In genomic region chr1:67980028-67980427, GRCh38 we compare ENCODE assay signal across 20 cellular contexts.
"Had no signal": no experiment of that assay in that cellular context is flagged by ENCODE, and none has a peak within 500 bp of the region (broad histone marks: within the 10 kb centered on the region; RNA-seq: fewer than 3 reads in every experiment).

No MANE protein-coding gene starts in this region.

- H3K27ac ChIP-seq: adrenal gland, tibial nerve had no signal

- H3K27me3 Mint-ChIP-seq: activated naive CD4-positive, alpha-beta T cell treated with anti-CD3 and anti-CD28 coated beads, Interleukin-2, amount 50 U/mL, for 24 hours; memory B cell; naive B cell; progenitor cell of endocrine pancreas had no signal

- DNase-seq: activated CD4-positive, alpha-beta T cell treated with anti-CD3 and anti-CD28 coated beads, Interleukin-2, amount 50 U/mL, for 1 hour; activated CD8-positive, alpha-beta memory T cell treated with anti-CD3 and anti-CD28 coated beads, Interleukin-2, amount 50 U/mL, for 4 hours; activated effector memory CD4-positive, alpha-beta T cell treated with anti-CD3 and anti-CD28 coated beads, Interleukin-2, amount 50 U/mL, for 16 hours; activated T-cell treated with anti-CD3 and anti-CD28 coated beads, Interleukin-2, amount 50 U/mL, for 48 hours; adrenal gland; central memory CD4-positive, alpha-beta T cell; immature natural killer cell; left ventricle myocardium superior; mucosa of descending colon; naive B cell; stimulated activated CD4-positive, alpha-beta T cell treated with anti-CD3 and anti-CD28 coated beads, Interleukin-2, amount 100 ng/mL, for 24 hours; stimulated activated naive CD8-positive, alpha-beta T cell treated with anti-CD3 and anti-CD28 coated beads, Interleukin-15, Interleukin-2, amounts not matched to agents 100 U/mL and 50 U/mL, for 24 hours had no signal

- H3K4me3 Mint-ChIP-seq: activated naive CD4-positive, alpha-beta T cell treated with anti-CD3 and anti-CD28 coated beads, Interleukin-2, amount 50 U/mL, for 24 hours; immature natural killer cell; memory B cell; naive B cell; neural crest cell; T-helper 1 cell treated with Interleukin-12 subunit alpha and Interleukin-12 subunit beta and Interleukin-4 antibody, amounts not matched to agents 30 μg/mL and 1 μg/mL, for 36 hours had no signal

- ATAC-seq: activated CD4-positive, CD25-positive, alpha-beta regulatory T cell treated with anti-CD3 and anti-CD28 coated beads, Interleukin-2, amount 50 U/mL, for 24 hours; left ventricle myocardium superior; mucosa of descending colon; stimulated activated naive CD8-positive, alpha-beta T cell treated with anti-CD3 and anti-CD28 coated beads, Interleukin-15, Interleukin-2, amounts not matched to agents 100 U/mL and 50 U/mL, for 24 hours had no signal

- H3K36me3 Mint-ChIP-seq: activated naive CD4-positive, alpha-beta T cell treated with anti-CD3 and anti-CD28 coated beads, Interleukin-2, amount 50 U/mL, for 24 hours; immature natural killer cell; memory B cell; naive B cell had no signal

- H3K4me1 ChIP-seq: adrenal gland, tibial nerve had no signal

- H3K4me1 Mint-ChIP-seq: activated naive CD4-positive, alpha-beta T cell treated with anti-CD3 and anti-CD28 coated beads, Interleukin-2, amount 50 U/mL, for 24 hours; immature natural killer cell; memory B cell; naive B cell; neural crest cell had no signal

- H3K27ac Mint-ChIP-seq: activated naive CD4-positive, alpha-beta T cell treated with anti-CD3 and anti-CD28 coated beads, Interleukin-2, amount 50 U/mL, for 24 hours; immature natural killer cell; memory B cell; naive B cell; progenitor cell of endocrine pancreas; T-helper 1 cell treated with Interleukin-12 subunit alpha and Interleukin-12 subunit beta and Interleukin-4 antibody, amounts not matched to agents 30 μg/mL and 1 μg/mL, for 36 hours had no signal

- H3K9me3 Mint-ChIP-seq: activated naive CD4-positive, alpha-beta T cell treated with anti-CD3 and anti-CD28 coated beads, Interleukin-2, amount 50 U/mL, for 24 hours; neural crest cell; T-helper 1 cell treated with Interleukin-12 subunit alpha and Interleukin-12 subunit beta and Interleukin-4 antibody, amounts not matched to agents 30 μg/mL and 1 μg/mL, for 36 hours had no signal

- H3K9me3 ChIP-seq: adrenal gland, mucosa of descending colon, tibial nerve had no signal

- FAIRE-seq: colon had no signal

- H3K4me3 ChIP-seq: adrenal gland, mucosa of descending colon, tibial nerve had no signal

- H3K36me3 ChIP-seq: adrenal gland, tibial nerve had no signal

- H3K27me3 ChIP-seq: adrenal gland, tibial nerve had no signal
